2 cellular contexts compared by ENCODE assay signal in the genomic region with DNA sequence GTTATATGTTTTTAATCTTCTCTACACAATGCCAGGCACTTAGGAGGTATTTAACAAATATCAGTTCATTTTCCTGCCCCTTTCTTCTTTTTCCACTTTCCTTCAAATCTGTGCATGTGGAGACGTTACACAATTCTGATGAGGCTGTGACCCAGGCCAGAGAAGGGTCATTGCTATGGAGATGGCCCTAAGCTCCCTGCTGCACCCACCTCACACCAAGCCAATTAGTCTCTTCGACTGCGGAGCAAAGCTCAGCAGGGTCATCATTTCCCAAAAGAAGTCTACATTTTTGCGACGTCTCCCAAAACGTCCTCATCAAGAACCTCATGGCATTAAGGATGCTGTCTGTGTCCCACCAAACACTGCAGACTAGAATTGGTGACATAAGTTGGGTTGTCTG.
A peak's percentile ranks its signal among the peaks of the same experiment; 100 is the strongest.
TF ChIP-seq lines count a peak whose summit lies in the region.

No MANE protein-coding gene starts in this region.

TF ChIP-seq in liver, 16 proteins besides CTCF, POLR2A, EP300 and RAD21 (continued from another document):
- TF ChIP-seq, protein P1, sequence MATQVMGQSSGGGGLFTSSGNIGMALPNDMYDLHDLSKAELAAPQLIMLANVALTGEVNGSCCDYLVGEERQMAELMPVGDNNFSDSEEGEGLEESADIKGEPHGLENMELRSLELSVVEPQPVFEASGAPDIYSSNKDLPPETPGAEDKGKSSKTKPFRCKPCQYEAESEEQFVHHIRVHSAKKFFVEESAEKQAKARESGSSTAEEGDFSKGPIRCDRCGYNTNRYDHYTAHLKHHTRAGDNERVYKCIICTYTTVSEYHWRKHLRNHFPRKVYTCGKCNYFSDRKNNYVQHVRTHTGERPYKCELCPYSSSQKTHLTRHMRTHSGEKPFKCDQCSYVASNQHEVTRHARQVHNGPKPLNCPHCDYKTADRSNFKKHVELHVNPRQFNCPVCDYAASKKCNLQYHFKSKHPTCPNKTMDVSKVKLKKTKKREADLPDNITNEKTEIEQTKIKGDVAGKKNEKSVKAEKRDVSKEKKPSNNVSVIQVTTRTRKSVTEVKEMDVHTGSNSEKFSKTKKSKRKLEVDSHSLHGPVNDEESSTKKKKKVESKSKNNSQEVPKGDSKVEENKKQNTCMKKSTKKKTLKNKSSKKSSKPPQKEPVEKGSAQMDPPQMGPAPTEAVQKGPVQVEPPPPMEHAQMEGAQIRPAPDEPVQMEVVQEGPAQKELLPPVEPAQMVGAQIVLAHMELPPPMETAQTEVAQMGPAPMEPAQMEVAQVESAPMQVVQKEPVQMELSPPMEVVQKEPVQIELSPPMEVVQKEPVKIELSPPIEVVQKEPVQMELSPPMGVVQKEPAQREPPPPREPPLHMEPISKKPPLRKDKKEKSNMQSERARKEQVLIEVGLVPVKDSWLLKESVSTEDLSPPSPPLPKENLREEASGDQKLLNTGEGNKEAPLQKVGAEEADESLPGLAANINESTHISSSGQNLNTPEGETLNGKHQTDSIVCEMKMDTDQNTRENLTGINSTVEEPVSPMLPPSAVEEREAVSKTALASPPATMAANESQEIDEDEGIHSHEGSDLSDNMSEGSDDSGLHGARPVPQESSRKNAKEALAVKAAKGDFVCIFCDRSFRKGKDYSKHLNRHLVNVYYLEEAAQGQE (IDR thresholded peaks at IDR 0.05), result no peak
- TF ChIP-seq, protein P2, sequence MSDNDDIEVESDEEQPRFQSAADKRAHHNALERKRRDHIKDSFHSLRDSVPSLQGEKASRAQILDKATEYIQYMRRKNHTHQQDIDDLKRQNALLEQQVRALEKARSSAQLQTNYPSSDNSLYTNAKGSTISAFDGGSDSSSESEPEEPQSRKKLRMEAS (IDR thresholded peaks at IDR 0.05), result no peak
- TF ChIP-seq GABPA (IDR thresholded peaks at IDR 0.05 in 1 of 2, conservative IDR thresholded peaks at IDR 0.05 in 1 of 2) (no peak), SP1 (IDR thresholded peaks at IDR 0.05) (peak; percentile 39), HNF4A (conservative IDR thresholded peaks at IDR 0.05) (peak; percentile 80 to 92), YY1 (IDR thresholded peaks at IDR 0.05) (no peak), NR2F2 (IDR thresholded peaks at IDR 0.05) (peak; percentile 74), RXRA (IDR thresholded peaks at IDR 0.05) (peak; percentile 69 to 84), JUND (IDR thresholded peaks at IDR 0.05) (no peak)
- TF ChIP-seq, protein P3, sequence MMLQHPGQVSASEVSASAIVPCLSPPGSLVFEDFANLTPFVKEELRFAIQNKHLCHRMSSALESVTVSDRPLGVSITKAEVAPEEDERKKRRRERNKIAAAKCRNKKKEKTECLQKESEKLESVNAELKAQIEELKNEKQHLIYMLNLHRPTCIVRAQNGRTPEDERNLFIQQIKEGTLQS (IDR thresholded peaks at IDR 0.05), result no peak
- TF ChIP-seq, protein P4, sequence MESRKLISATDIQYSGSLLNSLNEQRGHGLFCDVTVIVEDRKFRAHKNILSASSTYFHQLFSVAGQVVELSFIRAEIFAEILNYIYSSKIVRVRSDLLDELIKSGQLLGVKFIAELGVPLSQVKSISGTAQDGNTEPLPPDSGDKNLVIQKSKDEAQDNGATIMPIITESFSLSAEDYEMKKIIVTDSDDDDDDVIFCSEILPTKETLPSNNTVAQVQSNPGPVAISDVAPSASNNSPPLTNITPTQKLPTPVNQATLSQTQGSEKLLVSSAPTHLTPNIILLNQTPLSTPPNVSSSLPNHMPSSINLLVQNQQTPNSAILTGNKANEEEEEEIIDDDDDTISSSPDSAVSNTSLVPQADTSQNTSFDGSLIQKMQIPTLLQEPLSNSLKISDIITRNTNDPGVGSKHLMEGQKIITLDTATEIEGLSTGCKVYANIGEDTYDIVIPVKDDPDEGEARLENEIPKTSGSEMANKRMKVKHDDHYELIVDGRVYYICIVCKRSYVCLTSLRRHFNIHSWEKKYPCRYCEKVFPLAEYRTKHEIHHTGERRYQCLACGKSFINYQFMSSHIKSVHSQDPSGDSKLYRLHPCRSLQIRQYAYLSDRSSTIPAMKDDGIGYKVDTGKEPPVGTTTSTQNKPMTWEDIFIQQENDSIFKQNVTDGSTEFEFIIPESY (IDR thresholded peaks at IDR 0.05), result no peak

TF ChIP-seq in HepG2, 621 proteins besides CTCF, POLR2A, EP300 and RAD21 (continued from another document):
- TF ChIP-seq TEAD3 (CRISPR knock-in tag; optimal IDR thresholded peaks at IDR 0.05; ENCODE audit: borderline replicate concordance), result no peak
- TF ChIP-seq, protein P5, sequence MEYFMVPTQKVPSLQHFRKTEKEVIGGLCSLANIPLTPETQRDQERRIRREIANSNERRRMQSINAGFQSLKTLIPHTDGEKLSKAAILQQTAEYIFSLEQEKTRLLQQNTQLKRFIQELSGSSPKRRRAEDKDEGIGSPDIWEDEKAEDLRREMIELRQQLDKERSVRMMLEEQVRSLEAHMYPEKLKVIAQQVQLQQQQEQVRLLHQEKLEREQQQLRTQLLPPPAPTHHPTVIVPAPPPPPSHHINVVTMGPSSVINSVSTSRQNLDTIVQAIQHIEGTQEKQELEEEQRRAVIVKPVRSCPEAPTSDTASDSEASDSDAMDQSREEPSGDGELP (IDR thresholded peaks at IDR 0.05; ENCODE audit: borderline replicate concordance, low read depth), result no peak
- TF ChIP-seq, protein P6, sequence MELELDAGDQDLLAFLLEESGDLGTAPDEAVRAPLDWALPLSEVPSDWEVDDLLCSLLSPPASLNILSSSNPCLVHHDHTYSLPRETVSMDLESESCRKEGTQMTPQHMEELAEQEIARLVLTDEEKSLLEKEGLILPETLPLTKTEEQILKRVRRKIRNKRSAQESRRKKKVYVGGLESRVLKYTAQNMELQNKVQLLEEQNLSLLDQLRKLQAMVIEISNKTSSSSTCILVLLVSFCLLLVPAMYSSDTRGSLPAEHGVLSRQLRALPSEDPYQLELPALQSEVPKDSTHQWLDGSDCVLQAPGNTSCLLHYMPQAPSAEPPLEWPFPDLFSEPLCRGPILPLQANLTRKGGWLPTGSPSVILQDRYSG (CRISPR knock-in tag; IDR thresholded peaks at IDR 0.05), result no peak
- no peak for TF ChIP-seq RCOR2 (CRISPR knock-in tag; IDR thresholded peaks at IDR 0.05)
- TF ChIP-seq U2AF2 (IDR thresholded peaks at IDR 0.05; ENCODE audit: low read depth, low read length), result no peak
- TF ChIP-seq RARA (CRISPR knock-in tag; IDR thresholded peaks at IDR 0.05), result no peak
- TF ChIP-seq ZNF180 (CRISPR knock-in tag; IDR thresholded peaks at IDR 0.05; ENCODE audit: borderline replicate concordance, low read depth), result no peak
- no peak for TF ChIP-seq ZFP36L2 (CRISPR knock-in tag; IDR thresholded peaks at IDR 0.05)
- TF ChIP-seq, protein P7, sequence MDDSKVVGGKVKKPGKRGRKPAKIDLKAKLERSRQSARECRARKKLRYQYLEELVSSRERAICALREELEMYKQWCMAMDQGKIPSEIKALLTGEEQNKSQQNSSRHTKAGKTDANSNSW (CRISPR knock-in tag; IDR thresholded peaks at IDR 0.05; ENCODE audit: borderline replicate concordance), result no peak
- TF ChIP-seq NAIF1 (CRISPR knock-in tag; IDR thresholded peaks at IDR 0.05; ENCODE audit: borderline replicate concordance), result no peak
- no peak for TF ChIP-seq RBM22 (optimal IDR thresholded peaks at IDR 0.05; ENCODE audit: low read length)
- TF ChIP-seq TCF12 (IDR thresholded peaks at IDR 0.05), result no peak
- TF ChIP-seq TCF12 (CRISPR knock-in tag; IDR thresholded peaks at IDR 0.05), result no peak
- TF ChIP-seq TAF1 (CRISPR knock-in tag; IDR thresholded peaks at IDR 0.05), result no peak
